Comparison of ENCODE assay signal across 9 cellular contexts in genomic region chr13:26377038-26377437, GRCh38.
DNase-seq lines count a peak whose midpoint lies in the region; ATAC-seq and TF ChIP-seq lines count a peak whose summit lies in the region.
"Had no signal": no experiment of that assay in that cellular context is flagged by ENCODE, and none has a peak within 500 bp of the region (broad histone marks: within the 10 kb centered on the region; RNA-seq: fewer than 3 reads in every experiment).

No MANE protein-coding gene starts in this region.

- no peak for TF ChIP-seq CTCF in HL-60 (IDR thresholded peaks at IDR 0.05; ENCODE audit: insufficient read depth, low read length)
- TF ChIP-seq CTCF in activated CD8-positive, alpha-beta T cell treated with anti-CD3 and anti-CD28 coated beads for 36 hours (IDR thresholded peaks at IDR 0.05), result no peak

- POLR2A ChIA-PET in activated CD8-positive, alpha-beta T cell treated with anti-CD3 and anti-CD28 coated beads for 36 hours (lab: Charles Lee), result no interaction called here

- H3K4me1 Mint-ChIP-seq in activated CD8-positive, alpha-beta T cell treated with anti-CD3 and anti-CD28 coated beads for 36 hours (ENCODE audit: low read depth), result peaks cover 27% of the 10 kb centered on the region

- no peaks in the 10 kb centered on the region for H3K9me3 Mint-ChIP-seq in activated CD8-positive, alpha-beta T cell treated with anti-CD3 and anti-CD28 coated beads for 36 hours

- no peak overlapping the region for H3K27ac Mint-ChIP-seq in activated CD8-positive, alpha-beta T cell treated with anti-CD3 and anti-CD28 coated beads for 36 hours

- ATAC-seq in activated CD8-positive, alpha-beta T cell treated with anti-CD3 and anti-CD28 coated beads for 36 hours, result peak; percentile 45
- peak; percentile 52 for ATAC-seq in left lobe of liver

- H3K27me3 Mint-ChIP-seq in activated CD8-positive, alpha-beta T cell treated with anti-CD3 and anti-CD28 coated beads for 36 hours, result no peaks in the 10 kb centered on the region

- H3K27ac ChIP-seq in HL-60 (replicated peaks), result no peak overlapping the region
- H3K27ac ChIP-seq: Peyer's patch had no signal

- H3K4me3 ChIP-seq in HL-60 (replicated peaks; ENCODE audit: insufficient read depth, low read length), result no peak overlapping the region
- H3K4me3 ChIP-seq: Peyer's patch had no signal

- no peaks in the 10 kb centered on the region for H3K27me3 ChIP-seq in HL-60 (ENCODE audit: insufficient read depth, poor library complexity, severe bottlenecking)
- H3K27me3 ChIP-seq: Peyer's patch had no signal

- CTCF ChIA-PET in activated CD8-positive, alpha-beta T cell treated with anti-CD3 and anti-CD28 coated beads for 36 hours (lab: Charles Lee), result interaction anchor here (1.3 to 2.7 kb wide), 2 partner anchors 191 to 321 kb away, joined by 4 to 20 read pairs; no protein-coding TSS in a partner anchor

- peaks cover 2% of the 10 kb centered on the region for H3K36me3 Mint-ChIP-seq in activated CD8-positive, alpha-beta T cell treated with anti-CD3 and anti-CD28 coated beads for 36 hours (ENCODE audit: low read depth)

- H3K4me3 Mint-ChIP-seq in activated CD8-positive, alpha-beta T cell treated with anti-CD3 and anti-CD28 coated beads for 36 hours, result no peak overlapping the region

- intact Hi-C loops in activated CD8-positive, alpha-beta T cell treated with anti-CD3 and anti-CD28 coated beads for 36 hours (cut with micrococcal nuclease), result no loop called here

- DNase-seq in Daoy (ENCODE audit: low read depth), result peak; percentile 5
- peak; percentile 10 to 24 for DNase-seq in HL-60 (ENCODE audit: low read depth in 1 of 2, low spot score in 1 of 2)
- DNase-seq in activated CD8-positive, alpha-beta T cell treated with anti-CD3 and anti-CD28 coated beads for 36 hours, result peak; percentile 21
- DNase-seq in left lobe of liver (ENCODE audit: low spot score), result no peak
- DNase-seq in Ammon's horn (ENCODE audit: low spot score), result no peak
- DNase-seq in retina, result no peak
- no peak for DNase-seq in MV-4-11 (lab: John Stamatoyannopoulos, UW)
- no peak for DNase-seq in midbrain (lab: John Stamatoyannopoulos, UW)

Comparison
In these comparisons a context has a peak if more than half of its experiments do, and no peak if none do; other contexts are left out.
1. DNase-seq: peak in Daoy (single experiment), HL-60 (2 of 2) and activated CD8-positive, alpha-beta T cell treated with anti-CD3 and anti-CD28 coated beads for 36 hours (single experiment); none in left lobe of liver (single experiment), Ammon's horn (single experiment), retina (single experiment), MV-4-11 (single experiment) and midbrain (single experiment).